20 cellular contexts compared by ENCODE assay signal in the genomic region with DNA sequence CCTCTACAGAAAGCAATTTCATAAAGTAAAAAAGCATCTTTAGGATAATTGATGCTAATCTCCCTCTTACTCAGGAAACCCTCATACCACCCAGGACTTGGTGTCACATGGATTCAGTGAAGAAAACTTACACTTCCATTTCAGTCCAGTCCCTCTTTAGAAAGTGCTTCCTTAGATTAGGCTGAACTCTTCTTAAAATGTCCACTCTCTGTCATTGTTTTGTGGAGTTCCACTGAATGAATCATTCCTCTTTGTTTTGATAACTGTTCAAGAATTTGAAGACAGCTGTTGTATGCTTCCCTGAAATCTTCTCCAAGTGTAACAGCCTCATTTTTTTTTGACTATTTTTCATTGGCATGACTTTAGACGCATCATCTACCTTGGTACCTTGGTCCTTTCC.
DNase-seq lines count a peak whose midpoint lies in the region; ATAC-seq, FAIRE-seq and TF ChIP-seq lines count a peak whose summit lies in the region.
"Had no signal": no experiment of that assay in that cellular context is flagged by ENCODE, and none has a peak within 500 bp of the region (broad histone marks: within the 10 kb centered on the region; RNA-seq: fewer than 3 reads in every experiment).

No MANE protein-coding gene starts in this region.

- no peaks in the 10 kb centered on the region for H3K9me3 ChIP-seq in SJCRH30 (replicated peaks)
- H3K9me3 ChIP-seq: BLaER1 treated with 17β-estradiol and CSF1 and Interleukin-3, amounts not matched to agents 10 nM and 100 nM; right atrium auricular region; vagina had no signal

- H3K4me3 ChIP-seq in SJCRH30 (no peak overlapping the region; the same call in 1 of the 2 replicates), fibroblast of mammary gland (ENCODE audit: control insufficient read depth, low read depth, low read length) (no peak overlapping the region)
- H3K4me3 ChIP-seq: BLaER1 treated with 17β-estradiol and CSF1 and Interleukin-3, amounts not matched to agents 10 nM and 100 nM; cardiac muscle cell; right atrium auricular region; vagina had no signal

- in situ Hi-C loops in Caki2 (cut with HindIII; ENCODE audit: low pct_unique_long_range_greater_than_20kb, low sequenced_read_pairs): no loop called here

- ATAC-seq in HG02642 (IDR thresholded peaks at IDR 0.05; ENCODE audit: poor library complexity, unreplicated experiment): no peak
- ATAC-seq in GM21619 (IDR thresholded peaks at IDR 0.05; ENCODE audit: unreplicated experiment): no peak
- ATAC-seq: HCT116; naive thymus-derived CD4-positive, alpha-beta T cell; T-helper 17 cell had no signal

- peak overlapping the region; percentile 62 for H3K27ac ChIP-seq in SJCRH30
- H3K27ac ChIP-seq: BLaER1 treated with 17β-estradiol and CSF1 and Interleukin-3, amounts not matched to agents 10 nM and 100 nM; cardiac muscle cell; right atrium auricular region; vagina had no signal

- FAIRE-seq in GM19239 (lab: Jason Lieb, UNC): no peak
- FAIRE-seq: GM18507 had no signal

- TF ChIP-seq CTCF in fibroblast of mammary gland (conservative IDR thresholded peaks at IDR 0.05; ENCODE audit: control insufficient read depth, insufficient read depth, low read depth, low read length): no peak

- H3K36me3 ChIP-seq in SJCRH30: no peaks in the 10 kb centered on the region
- H3K36me3 ChIP-seq: BLaER1 treated with 17β-estradiol and CSF1 and Interleukin-3, amounts not matched to agents 10 nM and 100 nM; cardiac muscle cell; right atrium auricular region; vagina had no signal

- H3K27me3 ChIP-seq in SJCRH30: no peaks in the 10 kb centered on the region
- H3K27me3 ChIP-seq: BLaER1 treated with 17β-estradiol and CSF1 and Interleukin-3, amounts not matched to agents 10 nM and 100 nM; cardiac muscle cell; right atrium auricular region; vagina had no signal

- H3K4me1 ChIP-seq in SJCRH30: peaks cover 25% of the 10 kb centered on the region

- DNase-seq in Caki2 (ENCODE audit: low read depth) (peak; percentile 31), SJCRH30 (peak; percentile 5 to 68), fibroblast of mammary gland (ENCODE audit: low read depth) (peak; percentile 67), non-pigmented ciliary epithelial cell (ENCODE audit: low read depth) (peak; percentile 28), midbrain (lab: John Stamatoyannopoulos, UW) (no peak), GM19239 (ENCODE audit: insufficient read length, low spot score) (no peak)
- DNase-seq: activated CD4-positive, alpha-beta T cell treated with anti-CD3 and anti-CD28 coated beads, Interleukin-2, amount 10 ng/mL, durations not matched to agents 7 days and 5 days; activated gamma-delta T cell; naive thymus-derived CD4-positive, alpha-beta T cell; NCI-H446 treated with DMSO at 0.1 percent for 48 hours; stimulated activated naive CD4-positive, alpha-beta T cell treated with Interleukin-2 at 50 U/mL for 16 hours; T-helper 17 cell had no signal

Comparison
In these comparisons a context has a peak if more than half of its experiments do, and no peak if none do; other contexts are left out.
1. DNase-seq: peak in Caki2 (single experiment), SJCRH30 (2 of 2), fibroblast of mammary gland (single experiment) and non-pigmented ciliary epithelial cell (single experiment); none in midbrain (single experiment) and GM19239 (single experiment).